In the genomic region with DNA sequence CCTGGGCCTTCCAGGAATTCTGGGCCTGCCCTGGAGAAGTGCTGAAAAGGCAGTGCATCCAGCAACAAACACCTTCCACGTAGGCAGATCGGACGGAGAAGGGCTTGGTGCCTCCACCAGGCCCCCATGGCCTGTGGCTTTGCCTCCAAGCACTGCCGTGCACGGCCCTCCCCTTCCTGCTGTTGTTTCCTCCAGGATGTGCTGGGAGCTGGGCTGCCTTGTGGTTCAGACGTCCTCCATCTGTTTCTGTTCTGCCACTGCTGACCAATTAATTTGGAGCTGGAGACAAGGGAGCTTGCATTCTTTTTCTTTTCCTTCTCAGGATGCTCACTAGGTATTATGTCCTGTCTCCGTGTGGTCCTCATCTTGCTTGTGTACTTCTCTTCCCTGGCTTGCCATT, we compare ENCODE assay signal across 2 cellular contexts.
TF ChIP-seq lines count a peak whose summit lies in the region.

No MANE protein-coding gene starts in this region.

TF ChIP-seq in HepG2, 621 proteins besides CTCF, POLR2A, EP300 and RAD21 (continued from another document):
- TF ChIP-seq, protein P1, sequence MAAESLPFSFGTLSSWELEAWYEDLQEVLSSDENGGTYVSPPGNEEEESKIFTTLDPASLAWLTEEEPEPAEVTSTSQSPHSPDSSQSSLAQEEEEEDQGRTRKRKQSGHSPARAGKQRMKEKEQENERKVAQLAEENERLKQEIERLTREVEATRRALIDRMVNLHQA (CRISPR knock-in tag; IDR thresholded peaks at IDR 0.05) = no peak
- TF ChIP-seq ZNF207 (IDR thresholded peaks at IDR 0.05; ENCODE audit: borderline replicate concordance) (no peak), EED (CRISPR knock-in tag; IDR thresholded peaks at IDR 0.05) (no peak), STAT5B (CRISPR knock-in tag; IDR thresholded peaks at IDR 0.05) (no peak), ERF (CRISPR knock-in tag; IDR thresholded peaks at IDR 0.05) (no peak), ARNT2 (CRISPR knock-in tag; IDR thresholded peaks at IDR 0.05; ENCODE audit: low read depth) (no peak), MZF1 (CRISPR knock-in tag; IDR thresholded peaks at IDR 0.05; ENCODE audit: borderline replicate concordance) (no peak), ZNF83 (CRISPR knock-in tag; IDR thresholded peaks at IDR 0.05; ENCODE audit: borderline replicate concordance) (no peak)
- TF ChIP-seq, protein P2, sequence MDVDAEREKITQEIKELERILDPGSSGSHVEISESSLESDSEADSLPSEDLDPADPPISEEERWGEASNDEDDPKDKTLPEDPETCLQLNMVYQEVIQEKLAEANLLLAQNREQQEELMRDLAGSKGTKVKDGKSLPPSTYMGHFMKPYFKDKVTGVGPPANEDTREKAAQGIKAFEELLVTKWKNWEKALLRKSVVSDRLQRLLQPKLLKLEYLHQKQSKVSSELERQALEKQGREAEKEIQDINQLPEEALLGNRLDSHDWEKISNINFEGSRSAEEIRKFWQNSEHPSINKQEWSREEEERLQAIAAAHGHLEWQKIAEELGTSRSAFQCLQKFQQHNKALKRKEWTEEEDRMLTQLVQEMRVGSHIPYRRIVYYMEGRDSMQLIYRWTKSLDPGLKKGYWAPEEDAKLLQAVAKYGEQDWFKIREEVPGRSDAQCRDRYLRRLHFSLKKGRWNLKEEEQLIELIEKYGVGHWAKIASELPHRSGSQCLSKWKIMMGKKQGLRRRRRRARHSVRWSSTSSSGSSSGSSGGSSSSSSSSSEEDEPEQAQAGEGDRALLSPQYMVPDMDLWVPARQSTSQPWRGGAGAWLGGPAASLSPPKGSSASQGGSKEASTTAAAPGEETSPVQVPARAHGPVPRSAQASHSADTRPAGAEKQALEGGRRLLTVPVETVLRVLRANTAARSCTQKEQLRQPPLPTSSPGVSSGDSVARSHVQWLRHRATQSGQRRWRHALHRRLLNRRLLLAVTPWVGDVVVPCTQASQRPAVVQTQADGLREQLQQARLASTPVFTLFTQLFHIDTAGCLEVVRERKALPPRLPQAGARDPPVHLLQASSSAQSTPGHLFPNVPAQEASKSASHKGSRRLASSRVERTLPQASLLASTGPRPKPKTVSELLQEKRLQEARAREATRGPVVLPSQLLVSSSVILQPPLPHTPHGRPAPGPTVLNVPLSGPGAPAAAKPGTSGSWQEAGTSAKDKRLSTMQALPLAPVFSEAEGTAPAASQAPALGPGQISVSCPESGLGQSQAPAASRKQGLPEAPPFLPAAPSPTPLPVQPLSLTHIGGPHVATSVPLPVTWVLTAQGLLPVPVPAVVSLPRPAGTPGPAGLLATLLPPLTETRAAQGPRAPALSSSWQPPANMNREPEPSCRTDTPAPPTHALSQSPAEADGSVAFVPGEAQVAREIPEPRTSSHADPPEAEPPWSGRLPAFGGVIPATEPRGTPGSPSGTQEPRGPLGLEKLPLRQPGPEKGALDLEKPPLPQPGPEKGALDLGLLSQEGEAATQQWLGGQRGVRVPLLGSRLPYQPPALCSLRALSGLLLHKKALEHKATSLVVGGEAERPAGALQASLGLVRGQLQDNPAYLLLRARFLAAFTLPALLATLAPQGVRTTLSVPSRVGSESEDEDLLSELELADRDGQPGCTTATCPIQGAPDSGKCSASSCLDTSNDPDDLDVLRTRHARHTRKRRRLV (CRISPR knock-in tag; IDR thresholded peaks at IDR 0.05) = no peak
- TF ChIP-seq, protein P3, sequence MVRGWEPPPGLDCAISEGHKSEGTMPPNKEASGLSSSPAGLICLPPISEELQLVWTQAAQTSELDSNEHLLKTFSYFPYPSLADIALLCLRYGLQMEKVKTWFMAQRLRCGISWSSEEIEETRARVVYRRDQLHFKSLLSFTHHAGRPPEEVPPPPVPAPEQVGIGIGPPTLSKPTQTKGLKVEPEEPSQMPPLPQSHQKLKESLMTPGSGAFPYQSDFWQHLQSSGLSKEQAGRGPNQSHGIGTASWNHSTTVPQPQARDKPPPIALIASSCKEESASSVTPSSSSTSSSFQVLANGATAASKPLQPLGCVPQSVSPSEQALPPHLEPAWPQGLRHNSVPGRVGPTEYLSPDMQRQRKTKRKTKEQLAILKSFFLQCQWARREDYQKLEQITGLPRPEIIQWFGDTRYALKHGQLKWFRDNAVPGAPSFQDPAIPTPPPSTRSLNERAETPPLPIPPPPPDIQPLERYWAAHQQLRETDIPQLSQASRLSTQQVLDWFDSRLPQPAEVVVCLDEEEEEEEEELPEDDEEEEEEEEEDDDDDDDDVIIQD (CRISPR knock-in tag; IDR thresholded peaks at IDR 0.05; ENCODE audit: low read depth) = no peak
TF ChIP-seq in HepG2: peak in this region for 0.

TF ChIP-seq in PFSK-1, 5 proteins besides CTCF, POLR2A, EP300 and RAD21 (continued from another document):
- TF ChIP-seq, protein P4, sequence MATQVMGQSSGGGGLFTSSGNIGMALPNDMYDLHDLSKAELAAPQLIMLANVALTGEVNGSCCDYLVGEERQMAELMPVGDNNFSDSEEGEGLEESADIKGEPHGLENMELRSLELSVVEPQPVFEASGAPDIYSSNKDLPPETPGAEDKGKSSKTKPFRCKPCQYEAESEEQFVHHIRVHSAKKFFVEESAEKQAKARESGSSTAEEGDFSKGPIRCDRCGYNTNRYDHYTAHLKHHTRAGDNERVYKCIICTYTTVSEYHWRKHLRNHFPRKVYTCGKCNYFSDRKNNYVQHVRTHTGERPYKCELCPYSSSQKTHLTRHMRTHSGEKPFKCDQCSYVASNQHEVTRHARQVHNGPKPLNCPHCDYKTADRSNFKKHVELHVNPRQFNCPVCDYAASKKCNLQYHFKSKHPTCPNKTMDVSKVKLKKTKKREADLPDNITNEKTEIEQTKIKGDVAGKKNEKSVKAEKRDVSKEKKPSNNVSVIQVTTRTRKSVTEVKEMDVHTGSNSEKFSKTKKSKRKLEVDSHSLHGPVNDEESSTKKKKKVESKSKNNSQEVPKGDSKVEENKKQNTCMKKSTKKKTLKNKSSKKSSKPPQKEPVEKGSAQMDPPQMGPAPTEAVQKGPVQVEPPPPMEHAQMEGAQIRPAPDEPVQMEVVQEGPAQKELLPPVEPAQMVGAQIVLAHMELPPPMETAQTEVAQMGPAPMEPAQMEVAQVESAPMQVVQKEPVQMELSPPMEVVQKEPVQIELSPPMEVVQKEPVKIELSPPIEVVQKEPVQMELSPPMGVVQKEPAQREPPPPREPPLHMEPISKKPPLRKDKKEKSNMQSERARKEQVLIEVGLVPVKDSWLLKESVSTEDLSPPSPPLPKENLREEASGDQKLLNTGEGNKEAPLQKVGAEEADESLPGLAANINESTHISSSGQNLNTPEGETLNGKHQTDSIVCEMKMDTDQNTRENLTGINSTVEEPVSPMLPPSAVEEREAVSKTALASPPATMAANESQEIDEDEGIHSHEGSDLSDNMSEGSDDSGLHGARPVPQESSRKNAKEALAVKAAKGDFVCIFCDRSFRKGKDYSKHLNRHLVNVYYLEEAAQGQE (IDR thresholded peaks at IDR 0.05; ENCODE audit: insufficient read depth in 1 of 2, low read depth in 2 of 2, low read length in 2 of 2) = no peak
TF ChIP-seq in PFSK-1: peak in this region for 1.
